8 cellular contexts compared by ENCODE assay signal in genomic region chr12:25959069-25959961, GRCh38. TPM values are rescaled to one million over a fixed set of nuclear protein-coding genes. Genes with fewer than 3 reads are reported as not detected.
DNase-seq lines count a peak whose midpoint lies in the region; ATAC-seq and TF ChIP-seq lines count a peak whose summit lies in the region.

No MANE protein-coding gene starts in this region.

- no peaks in the 10 kb centered on the region for H3K36me3 Mint-ChIP-seq in T-cell
- no peaks in the 10 kb centered on the region for H3K36me3 Mint-ChIP-seq in stimulated activated naive B cell treated with anti-CD40 and anti-IgM and Interleukin-4, amounts not matched to agents 10 μg/mL and 1 μg/mL and 100 μg/mL, for 72 hours

- H3K9me3 ChIP-seq in left lung: no peaks in the 10 kb centered on the region

- no peak overlapping the region for H3K27ac Mint-ChIP-seq in T-cell
- peak overlapping the region; percentile 85 for H3K27ac Mint-ChIP-seq in stimulated activated naive B cell treated with anti-CD40 and anti-IgM and Interleukin-4, amounts not matched to agents 10 μg/mL and 1 μg/mL and 100 μg/mL, for 72 hours

- H3K4me1 ChIP-seq in left lung: peaks cover 9 to 27% of the 10 kb centered on the region in 2 donors

- no peak for DNase-seq in activated CD4-positive, CD25-positive, alpha-beta regulatory T cell (lab: John Stamatoyannopoulos, UW)
- DNase-seq in T-cell (peak in 1 of 34 experiments; percentile 1), dorsolateral prefrontal cortex (peak in 6 of 10 donors; percentile 17 to 59 (median 49)), left lung (peak; percentile 48 to 83)
- DNase-seq in stimulated activated naive B cell treated with anti-CD40 and anti-IgM and Interleukin-4, amounts not matched to agents 10 μg/mL and 1 μg/mL and 100 μg/mL, for 72 hours: peak; percentile 17

- H3K27me3 Mint-ChIP-seq in T-cell: peaks cover 34 to 64% of the 10 kb centered on the region in 2 donors
- H3K27me3 Mint-ChIP-seq in stimulated activated naive B cell treated with anti-CD40 and anti-IgM and Interleukin-4, amounts not matched to agents 10 μg/mL and 1 μg/mL and 100 μg/mL, for 72 hours: peaks cover 54 to 60% of the 10 kb centered on the region in 2 donors

- H3K9me3 Mint-ChIP-seq in T-cell: no peaks in the 10 kb centered on the region
- H3K9me3 Mint-ChIP-seq in stimulated activated naive B cell treated with anti-CD40 and anti-IgM and Interleukin-4, amounts not matched to agents 10 μg/mL and 1 μg/mL and 100 μg/mL, for 72 hours: no peaks in the 10 kb centered on the region

- peak overlapping the region in 58 of 59 donors; percentile 23 to 98 (median 78) for H3K27ac ChIP-seq in dorsolateral prefrontal cortex
- H3K27ac ChIP-seq in left lung: peak overlapping the region; percentile 84 to 88

- no peaks in the 10 kb centered on the region for H3K27me3 ChIP-seq in dorsolateral prefrontal cortex
- H3K27me3 ChIP-seq in left lung: peaks cover 0 to 41% of the 10 kb centered on the region in 2 donors

- CTCF ChIA-PET in T-cell (lab: Charles Lee): interaction anchor here in 1 of 2 donors (0.7 kb wide), 1 partner anchor 11 kb away, joined by 3 read pairs; no protein-coding TSS in a partner anchor

- peak in 23 of 56 donors; percentile 6 to 44 (median 21) for TF ChIP-seq CTCF in dorsolateral prefrontal cortex (IDR thresholded peaks at IDR 0.05 in 54 of 56, conservative IDR thresholded peaks at IDR 0.05 in 2 of 56; ENCODE audit: low read depth in 1 of 56, partially characterized antibody in 56 of 56)
- no peak for TF ChIP-seq CTCF in left lung (IDR thresholded peaks at IDR 0.05)

- H3K36me3 ChIP-seq in left lung: no peaks in the 10 kb centered on the region

- H3K4me3 ChIP-seq in dorsolateral prefrontal cortex (peak overlapping the region; percentile 60 to 92 (median 80)), left lung (peak overlapping the region; percentile 47 to 63)

- POLR2A ChIA-PET in T-cell (lab: Charles Lee): no interaction called here

- ATAC-seq in activated CD4-positive, CD25-positive, alpha-beta regulatory T cell treated with anti-CD3 and anti-CD28 coated beads, Interleukin-2, amount 50 U/mL, for 24 hours: peak; percentile 17 to 25
- ATAC-seq in HG03457 (IDR thresholded peaks at IDR 0.05; ENCODE audit: unreplicated experiment) (peak; percentile 32), T-cell (replicated peaks in 1 of 4) (peak in 2 of 4 experiments; percentile 28 to 52), left lung (peak; percentile 55), GM18907 (IDR thresholded peaks at IDR 0.05; ENCODE audit: unreplicated experiment) (no peak)
- ATAC-seq in stimulated activated naive B cell treated with anti-CD40 and anti-IgM and Interleukin-4, amounts not matched to agents 10 μg/mL and 1 μg/mL and 100 μg/mL, for 72 hours (replicated peaks): peak; percentile 25 to 33

- intact Hi-C loops in dorsolateral prefrontal cortex (cut with DNase I): loop anchor here (2.0 to 10.0 kb wide), 3 partner anchors 71 to 155 kb away; no protein-coding TSS in a partner anchor
- intact Hi-C loops in left lung (cut with DNase I): no loop called here

- peaks cover 17 to 19% (median 19%) of the 10 kb centered on the region in 3 donors for H3K4me1 Mint-ChIP-seq in T-cell
- H3K4me1 Mint-ChIP-seq in stimulated activated naive B cell treated with anti-CD40 and anti-IgM and Interleukin-4, amounts not matched to agents 10 μg/mL and 1 μg/mL and 100 μg/mL, for 72 hours: peaks cover 9 to 23% of the 10 kb centered on the region in 2 donors

- peak overlapping the region; percentile 66 to 89 (median 72) for H3K4me3 Mint-ChIP-seq in T-cell
- peak overlapping the region; percentile 84 to 88 for H3K4me3 Mint-ChIP-seq in stimulated activated naive B cell treated with anti-CD40 and anti-IgM and Interleukin-4, amounts not matched to agents 10 μg/mL and 1 μg/mL and 100 μg/mL, for 72 hours

RNA-seq across cellular contexts. Expression of gene RASSF8, which starts 0.8 kb away (rescaled TPM):
- total RNA-seq in T-cell (under 1 TPM in 4 of 5 donors, not detected in 1; 0.50 to 0.98 (median 0.73) TPM), dorsolateral prefrontal cortex (100 to 1,000 TPM in 2 of 120 experiments, 10 to 100 TPM in 118; 29.7 to 147 (median 57.1) TPM), left lung (10 to 100 TPM; 39.1 to 45.3 TPM)

Comparison
In these comparisons a context has a peak if more than half of its experiments do, and no peak if none do; other contexts are left out.
1. DNase-seq: peak in dorsolateral prefrontal cortex (6 of 10), left lung (2 of 2) and stimulated activated naive B cell treated with anti-CD40 and anti-IgM and Interleukin-4, amounts not matched to agents 10 μg/mL and 1 μg/mL and 100 μg/mL, for 72 hours (single experiment); none in activated CD4-positive, CD25-positive, alpha-beta regulatory T cell (0 of 4).
2. RNA of gene RASSF8, which starts 0.8 kb away (total RNA-seq): 29.7 to 147 TPM in dorsolateral prefrontal cortex and 39.1 to 45.3 TPM in left lung; 0.50 to 0.98 TPM in T-cell; every median in the first group is over 10 times any median in the second.
3. intact Hi-C loops: an anchor here in dorsolateral prefrontal cortex (2.0 to 10.0 kb wide); none called in left lung.